Comparison of ENCODE assay signal across 14 cellular contexts in genomic region chr3:58202917-58203360, GRCh38. TPM values are rescaled to one million over a fixed set of nuclear protein-coding genes. Genes with fewer than 3 reads are reported as not detected.
DNase-seq lines count a peak whose midpoint lies in the region; ATAC-seq and TF ChIP-seq lines count a peak whose summit lies in the region.
"Had no signal": no experiment of that assay in that cellular context is flagged by ENCODE, and none has a peak within 500 bp of the region (broad histone marks: within the 10 kb centered on the region; RNA-seq: fewer than 3 reads in every experiment).

No MANE protein-coding gene starts in this region.

- TF ChIP-seq CTCF in Peyer's patch (IDR thresholded peaks at IDR 0.05) (no peak), tibial nerve (IDR thresholded peaks at IDR 0.05) (no peak)

- peak; percentile 61 for ATAC-seq in GM19397 (IDR thresholded peaks at IDR 0.05; ENCODE audit: unreplicated experiment)
- ATAC-seq in HG02884 (IDR thresholded peaks at IDR 0.05; ENCODE audit: unreplicated experiment) = peak; percentile 73
- ATAC-seq: heart right ventricle, lower lobe of right lung, psoas muscle, SK-N-SH treated with all-trans-retinoic acid at 6 μM for 48 hours had no signal

- in situ Hi-C loops in G401 (cut with HindIII; ENCODE audit: low sequenced_read_pairs) = no loop called here

- no peak overlapping the region for H3K4me3 ChIP-seq in Peyer's patch
- H3K4me3 ChIP-seq in tibial nerve = no peak overlapping the region
- H3K4me3 ChIP-seq: HAP-1, heart right ventricle, lower lobe of right lung, psoas muscle had no signal

- peaks cover 15% of the 10 kb centered on the region for H3K27me3 Mint-ChIP-seq in activated CD4-positive, alpha-beta T cell treated with anti-CD3 and anti-CD28 coated beads, Interleukin-2, amount 10 ng/mL, durations not matched to agents 7 days and 5 days

- TF ChIP-seq EP300 in tibial nerve (IDR thresholded peaks at IDR 0.05) = no peak

- no peaks in the 10 kb centered on the region for H3K9me3 ChIP-seq in Peyer's patch
- H3K9me3 ChIP-seq in tibial nerve = no peaks in the 10 kb centered on the region
- H3K9me3 ChIP-seq: HAP-1, lower lobe of right lung, psoas muscle had no signal

- POLR2A ChIA-PET in activated CD4-positive, alpha-beta T cell treated with anti-CD3 and anti-CD28 coated beads, Interleukin-2, amount 10 ng/mL, durations not matched to agents 7 days and 5 days (lab: Charles Lee) = no interaction called here

- H3K9me3 Mint-ChIP-seq in activated CD4-positive, alpha-beta T cell treated with anti-CD3 and anti-CD28 coated beads, Interleukin-2, amount 10 ng/mL, durations not matched to agents 7 days and 5 days = no peaks in the 10 kb centered on the region

- no peaks in the 10 kb centered on the region for H3K27me3 ChIP-seq in Peyer's patch
- H3K27me3 ChIP-seq in tibial nerve = no peaks in the 10 kb centered on the region
- H3K27me3 ChIP-seq: heart right ventricle had no signal

- CTCF ChIA-PET in activated CD4-positive, alpha-beta T cell treated with anti-CD3 and anti-CD28 coated beads, Interleukin-2, amount 10 ng/mL, durations not matched to agents 7 days and 5 days (lab: Charles Lee) = interaction anchor here (0.6 to 2.0 kb wide), 6 partner anchors 14 to 622 kb away, joined by 3 to 8 read pairs (median 6); partner anchors contain the start of genes HTD2 and RPP14

- peaks cover 0 to 18% (median 0%) of the 10 kb centered on the region in 4 donors for H3K4me1 ChIP-seq in Peyer's patch
- H3K4me1 ChIP-seq in tibial nerve = peaks cover 0 to 22% (median 0%) of the 10 kb centered on the region in 4 donors
- H3K4me1 ChIP-seq: HAP-1, psoas muscle had no signal

- no peak for TF ChIP-seq POLR2A in Peyer's patch (IDR thresholded peaks at IDR 0.05)
- no peak for TF ChIP-seq POLR2A in tibial nerve (IDR thresholded peaks at IDR 0.05)

- no peak overlapping the region for H3K4me3 Mint-ChIP-seq in activated CD4-positive, alpha-beta T cell treated with anti-CD3 and anti-CD28 coated beads, Interleukin-2, amount 10 ng/mL, durations not matched to agents 7 days and 5 days

- H3K36me3 Mint-ChIP-seq in activated CD4-positive, alpha-beta T cell treated with anti-CD3 and anti-CD28 coated beads, Interleukin-2, amount 10 ng/mL, durations not matched to agents 7 days and 5 days (ENCODE audit: low read depth) = no peaks in the 10 kb centered on the region

- 87% methylated on average over 9 of the region's 9 CpGs for WGBS in tibial nerve, 2 donors

- peaks cover 9% of the 10 kb centered on the region for H3K4me1 Mint-ChIP-seq in activated CD4-positive, alpha-beta T cell treated with anti-CD3 and anti-CD28 coated beads, Interleukin-2, amount 10 ng/mL, durations not matched to agents 7 days and 5 days

- H3K36me3 ChIP-seq in Peyer's patch (no peaks in the 10 kb centered on the region), tibial nerve (no peaks in the 10 kb centered on the region)
- H3K36me3 ChIP-seq: HAP-1, heart right ventricle, lower lobe of right lung had no signal

- DNase-seq in G401 (ENCODE audit: low spot score) = peak; percentile 67
- DNase-seq in Peyer's patch = peak in 2 of 3 donors; percentile 63 to 65
- no peak for DNase-seq in activated CD4-positive, alpha-beta T cell treated with anti-CD3 and anti-CD28 coated beads, Interleukin-2, amount 10 ng/mL, durations not matched to agents 7 days and 5 days
- DNase-seq in tibial nerve (ENCODE audit: low spot score in 2 of 2) = no peak
- DNase-seq in mucosa of gallbladder (ENCODE audit: low spot score) = no peak
- no peak for DNase-seq in activated CD8-positive, alpha-beta memory T cell treated with anti-CD3 and anti-CD28 coated beads for 24 hours
- DNase-seq: heart right ventricle, lower lobe of right lung, NCI-H510A treated with DMSO at 0.1 percent for 48 hours, psoas muscle had no signal

- H3K27ac ChIP-seq in Peyer's patch (peak overlapping the region in 1 of 4 donors; percentile 22), tibial nerve (no peak overlapping the region)
- H3K27ac ChIP-seq: heart right ventricle, lower lobe of right lung, psoas muscle had no signal

- no peak overlapping the region for H3K27ac Mint-ChIP-seq in activated CD4-positive, alpha-beta T cell treated with anti-CD3 and anti-CD28 coated beads, Interleukin-2, amount 10 ng/mL, durations not matched to agents 7 days and 5 days

RNA-seq across cellular contexts. Expression of gene DNASE1L3, which starts 7.8 kb away (rescaled TPM):
- total RNA-seq in G401 (2014; rRNA removed; shearing (Covaris generic)) = not detected in 2 replicates
- total RNA-seq in Peyer's patch (10 to 100 TPM in 1 of 4 donors, 1 to 10 TPM in 3; 1.9 to 47.0 (median 3.9) TPM), tibial nerve (10 to 100 TPM in 1 of 4 donors, 1 to 10 TPM in 2, under 1 TPM in 1; 0.39 to 12.9 (median 1.5) TPM), mucosa of gallbladder (2.3 TPM)
- not detected for total RNA-seq in activated CD4-positive, alpha-beta T cell treated with anti-CD3 and anti-CD28 coated beads, Interleukin-2, amount 10 ng/mL, durations not matched to agents 7 days and 5 days

RNA-seq across cellular contexts. Expression of gene ABHD6, which starts 34.7 kb away (rescaled TPM):
- total RNA-seq in G401 (2014; rRNA removed; shearing (Covaris generic)) = 15.0 and 17.2 TPM in 2 replicates
- 10 to 100 TPM in 3 of 4 donors, 1 to 10 TPM in 1; 9.1 to 97.6 (median 55.7) TPM for total RNA-seq in Peyer's patch
- total RNA-seq in activated CD4-positive, alpha-beta T cell treated with anti-CD3 and anti-CD28 coated beads, Interleukin-2, amount 10 ng/mL, durations not matched to agents 7 days and 5 days = 1 to 10 TPM; 4.1 to 5.0 TPM
- 10 to 100 TPM; 18.8 to 29.7 (median 19.5) TPM for total RNA-seq in tibial nerve
- 23.4 TPM for total RNA-seq in mucosa of gallbladder

Comparison
In these comparisons a context has a peak if more than half of its experiments do, and no peak if none do; other contexts are left out.
1. DNase-seq: peak in G401 (single experiment) and Peyer's patch (2 of 3); none in activated CD4-positive, alpha-beta T cell treated with anti-CD3 and anti-CD28 coated beads, Interleukin-2, amount 10 ng/mL, durations not matched to agents 7 days and 5 days (single experiment), tibial nerve (0 of 2), mucosa of gallbladder (single experiment) and activated CD8-positive, alpha-beta memory T cell treated with anti-CD3 and anti-CD28 coated beads for 24 hours (single experiment).